8 cellular contexts compared by ENCODE assay signal in the genomic region with DNA sequence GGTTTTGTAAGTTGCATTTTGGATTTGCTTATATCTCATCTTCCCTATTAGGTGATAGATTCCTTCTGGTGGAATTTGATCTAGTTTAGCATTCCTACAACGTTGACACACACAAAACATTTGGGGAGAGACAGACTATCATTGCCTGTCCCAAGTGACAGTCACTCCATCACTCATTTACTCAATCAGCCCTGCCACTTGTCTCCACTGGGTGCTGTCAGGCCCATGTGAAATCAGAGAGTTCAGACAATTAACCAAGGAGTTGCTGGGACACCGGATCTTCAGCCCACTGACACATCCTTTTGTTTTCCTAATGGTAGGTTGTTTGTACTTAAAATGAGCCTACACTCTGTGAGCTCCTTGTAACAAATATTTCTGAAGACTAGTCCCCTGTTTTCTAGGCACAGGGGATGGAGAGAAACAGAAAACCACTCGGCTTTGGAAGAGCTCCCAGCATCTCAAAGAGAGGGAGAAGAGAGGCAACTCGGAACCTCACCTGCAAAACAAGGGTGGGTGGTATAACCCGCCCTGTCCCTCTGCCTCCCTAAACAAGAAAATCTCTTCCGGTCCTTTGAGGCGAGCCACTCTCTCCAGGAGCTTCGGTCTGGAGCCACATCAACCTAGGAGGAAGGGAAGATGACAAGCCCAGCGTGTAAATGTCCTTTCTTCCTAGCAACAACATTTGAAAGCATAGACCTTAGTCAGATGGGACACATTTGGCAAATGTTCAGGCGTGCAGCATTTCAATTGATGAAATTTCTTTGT.
DNase-seq lines count a peak whose midpoint lies in the region; TF ChIP-seq lines count a peak whose summit lies in the region.

No MANE protein-coding gene starts in this region.

- H3K9me3 ChIP-seq in MM.1S (replicated peaks; ENCODE audit: insufficient read depth, low read length) (no peaks in the 10 kb centered on the region), neuron (ENCODE audit: low read length) (no peaks in the 10 kb centered on the region)
- no peaks in the 10 kb centered on the region for H3K9me3 ChIP-seq in effector memory CD4-positive, alpha-beta T cell (ENCODE audit: control insufficient read depth, low read length)

- H3K36me3 ChIP-seq in MM.1S (replicated peaks; ENCODE audit: insufficient read depth, low read length) (no peaks in the 10 kb centered on the region), neuron (ENCODE audit: insufficient read depth, low read length) (no peaks in the 10 kb centered on the region)
- H3K36me3 ChIP-seq in effector memory CD4-positive, alpha-beta T cell (ENCODE audit: control insufficient read depth, insufficient read depth, low read length): no peaks in the 10 kb centered on the region

- no peaks in the 10 kb centered on the region for H3K79me2 ChIP-seq in MM.1S (ENCODE audit: low read length)

- H2AFZ ChIP-seq in MM.1S (ENCODE audit: low read length) (peak overlapping the region; percentile 70), neuron (ENCODE audit: low read depth, low read length) (peak overlapping the region; percentile 95)

- H3K4me3 ChIP-seq in MM.1S (ENCODE audit: low read length) (peak overlapping the region; percentile 51), neuron (ENCODE audit: low read length) (peak overlapping the region; percentile 68)
- peak overlapping the region; percentile 36 for H3K4me3 ChIP-seq in effector memory CD4-positive, alpha-beta T cell (ENCODE audit: insufficient read depth, low read depth, low read length, poor library complexity, severe bottlenecking)

- H3K27me3 ChIP-seq in MM.1S (replicated peaks; ENCODE audit: insufficient read depth, low read length): no peaks in the 10 kb centered on the region
- H3K27me3 ChIP-seq in effector memory CD4-positive, alpha-beta T cell (replicated peaks; ENCODE audit: control insufficient read depth, insufficient read depth, low read length, poor library complexity, severe bottlenecking): peaks cover 9% of the 10 kb centered on the region
- no peaks in the 10 kb centered on the region for H3K27me3 ChIP-seq in neuron (ENCODE audit: insufficient read depth, low read length)

- peak overlapping the region; percentile 76 for H3K4me2 ChIP-seq in MM.1S (ENCODE audit: low read depth, low read length)

- no peaks in the 10 kb centered on the region for H3F3A ChIP-seq in MM.1S (ENCODE audit: insufficient read depth, low read length)

- H3K4me1 ChIP-seq in MM.1S (ENCODE audit: low read length) (no peaks in the 10 kb centered on the region), neuron (ENCODE audit: insufficient read depth, low read length) (peaks cover 11% of the 10 kb centered on the region)
- H3K4me1 ChIP-seq in effector memory CD4-positive, alpha-beta T cell (ENCODE audit: control insufficient read depth, insufficient read depth, low read length, poor library complexity, severe bottlenecking): peaks cover 9% of the 10 kb centered on the region

- no peak for TF ChIP-seq CTCF in MM.1S (IDR thresholded peaks at IDR 0.05; ENCODE audit: low read length)

- H3K9ac ChIP-seq in MM.1S (ENCODE audit: low read length): 0 out of 2 replicates have a peak overlapping the region, but pooled peaks have one; percentile 11

- no peaks in the 10 kb centered on the region for H4K20me1 ChIP-seq in MM.1S (ENCODE audit: insufficient read depth, low read length)

- no peaks in the 10 kb centered on the region for H3K9me2 ChIP-seq in MM.1S (replicated peaks; ENCODE audit: insufficient read depth, low read length)

- no peak overlapping the region for H3K27ac ChIP-seq in MM.1S (ENCODE audit: low read length)
- no peak overlapping the region for H3K27ac ChIP-seq in effector memory CD4-positive, alpha-beta T cell (ENCODE audit: insufficient read depth, low read length, poor library complexity, severe bottlenecking)

- DNase-seq in G401 (ENCODE audit: low spot score) (peak; percentile 54), MM.1S (no peak), mucosa of gallbladder (ENCODE audit: low spot score) (no peak), Kasumi-1 (lab: John Stamatoyannopoulos, UW) (no peak), cerebellum (ENCODE audit: low spot score) (no peak)
- no peak for DNase-seq in effector memory CD4-positive, alpha-beta T cell
- no peak for DNase-seq in stimulated activated CD8-positive, alpha-beta memory T cell treated with anti-CD3 and anti-CD28 coated beads, Interleukin-4, amount 100 ng/mL, for 48 hours

- in situ Hi-C loops in G401 (cut with HindIII; ENCODE audit: low sequenced_read_pairs): no loop called here
